In the genomic region with DNA sequence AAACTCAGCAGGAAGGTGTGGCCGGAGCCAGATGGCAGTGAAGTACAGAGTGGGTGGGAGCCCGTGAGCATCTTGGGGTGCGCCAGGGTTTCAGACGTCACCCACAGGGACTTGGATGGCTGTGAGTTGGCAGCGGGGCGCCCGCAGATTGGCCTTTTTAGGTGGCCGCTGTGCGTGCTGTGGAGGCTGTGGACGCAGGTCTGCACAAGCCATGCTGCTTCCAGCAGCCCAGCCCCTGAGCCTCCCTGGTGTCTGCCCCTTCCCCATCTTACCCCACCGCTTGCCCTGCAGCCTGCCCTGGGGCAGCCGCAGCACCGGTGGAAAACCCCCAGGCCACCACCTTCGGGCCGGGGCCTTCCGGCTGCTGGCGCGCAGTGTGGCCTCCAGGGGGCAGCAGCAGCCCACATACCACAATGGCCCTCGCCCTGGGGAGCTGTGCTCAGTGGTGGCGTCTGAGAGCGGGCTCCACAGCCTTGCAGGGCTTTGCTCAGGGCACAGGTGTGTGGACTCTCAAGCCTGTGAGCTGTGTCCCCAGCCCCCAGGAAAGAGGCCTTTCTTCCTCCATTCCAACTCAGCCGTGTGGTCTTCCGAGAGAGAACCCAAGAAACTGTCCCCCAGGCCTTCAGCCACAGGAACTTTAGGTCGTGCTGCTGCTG, we compare ENCODE assay signal across 8 cellular contexts. TPM values are rescaled to one million over a fixed set of nuclear protein-coding genes. Genes with fewer than 3 reads are reported as not detected.
DNase-seq lines count a peak whose midpoint lies in the region; ATAC-seq, FAIRE-seq and TF ChIP-seq lines count a peak whose summit lies in the region.

No MANE protein-coding gene starts in this region.

- H3K4me1 ChIP-seq in naive thymus-derived CD4-positive, alpha-beta T cell (ENCODE audit: control insufficient read depth in 2 of 2, insufficient read depth in 2 of 2, low read length in 2 of 2), result peaks cover 8 to 11% of the 10 kb centered on the region in 2 donors

- H3K9me3 Mint-ChIP-seq in naive thymus-derived CD4-positive, alpha-beta T cell, result no peaks in the 10 kb centered on the region
- no peaks in the 10 kb centered on the region for H3K9me3 Mint-ChIP-seq in stimulated activated effector memory CD8-positive, alpha-beta T cell treated with anti-CD3 and anti-CD28 coated beads, Interleukin-12 subunit alpha, Interleukin-12 subunit beta, amount 100 ng/mL, for 72 hours

- no peak overlapping the region for H3K4me3 ChIP-seq in naive thymus-derived CD4-positive, alpha-beta T cell (ENCODE audit: low read length)

- peak; percentile 98 for TF ChIP-seq CTCF in GM12874 (IDR thresholded peaks at IDR 0.05; ENCODE audit: insufficient read depth, low read depth, low read length)

- peak; percentile 95 for FAIRE-seq in HTR-8/SVneo (lab: Jason Lieb, UNC)

- peak overlapping the region in 1 of 10 donors; percentile 5 for H3K4me3 Mint-ChIP-seq in naive thymus-derived CD4-positive, alpha-beta T cell
- H3K4me3 Mint-ChIP-seq in stimulated activated effector memory CD8-positive, alpha-beta T cell treated with anti-CD3 and anti-CD28 coated beads, Interleukin-12 subunit alpha, Interleukin-12 subunit beta, amount 100 ng/mL, for 72 hours, result peak overlapping the region; percentile 9

- peak; percentile 85 for DNase-seq in HTR-8/SVneo (ENCODE audit: insufficient read length, low spot score)
- DNase-seq in OCI-M1 (lab: John Stamatoyannopoulos, UW), result peak; percentile 80
- DNase-seq in activated T-cell treated with anti-CD3 and anti-CD28 coated beads for 1 hour (ENCODE audit: low read depth), result peak; percentile 83
- peak; percentile 72 to 91 (median 86) for DNase-seq in naive thymus-derived CD4-positive, alpha-beta T cell
- DNase-seq in stimulated activated effector memory CD8-positive, alpha-beta T cell treated with anti-CD3 and anti-CD28 coated beads, Interleukin-12 subunit alpha, Interleukin-12 subunit beta, amount 100 ng/mL, for 72 hours (ENCODE audit: low spot score in 2 of 2), result peak; percentile 93 to 94

- peaks cover 4 to 16% (median 5%) of the 10 kb centered on the region in 7 donors for H3K4me1 Mint-ChIP-seq in naive thymus-derived CD4-positive, alpha-beta T cell
- peaks cover 22% of the 10 kb centered on the region for H3K4me1 Mint-ChIP-seq in stimulated activated effector memory CD8-positive, alpha-beta T cell treated with anti-CD3 and anti-CD28 coated beads, Interleukin-12 subunit alpha, Interleukin-12 subunit beta, amount 100 ng/mL, for 72 hours

- POLR2A ChIA-PET in naive thymus-derived CD4-positive, alpha-beta T cell (lab: Charles Lee), result interaction anchor here (0.7 to 1.0 kb wide), 2 partner anchors 28 to 543 kb away, joined by 3 read pairs; no protein-coding TSS in a partner anchor

- intact Hi-C loops in naive thymus-derived CD4-positive, alpha-beta T cell (cut with micrococcal nuclease), result loop anchor here (1.0 to 10.0 kb wide), 6 partner anchors 118 to 675 kb away; partner anchors contain the start of gene RPTOR (in 1 of the 2)

- H3K27ac ChIP-seq in naive thymus-derived CD4-positive, alpha-beta T cell (ENCODE audit: low read depth, low read length), result no peak overlapping the region

- H3K27ac Mint-ChIP-seq in naive thymus-derived CD4-positive, alpha-beta T cell, result peak overlapping the region in 1 of 9 donors; percentile 11
- H3K27ac Mint-ChIP-seq in stimulated activated effector memory CD8-positive, alpha-beta T cell treated with anti-CD3 and anti-CD28 coated beads, Interleukin-12 subunit alpha, Interleukin-12 subunit beta, amount 100 ng/mL, for 72 hours, result peak overlapping the region; percentile 43

- H3K27me3 ChIP-seq in naive thymus-derived CD4-positive, alpha-beta T cell (ENCODE audit: control insufficient read depth in 2 of 2, insufficient read depth in 2 of 2, low read length in 2 of 2), result no peaks in the 10 kb centered on the region

- no peaks in the 10 kb centered on the region for H3K27me3 Mint-ChIP-seq in naive thymus-derived CD4-positive, alpha-beta T cell

- ATAC-seq in esophagus mucosa (peak; percentile 82), HG03095 (IDR thresholded peaks at IDR 0.05; ENCODE audit: unreplicated experiment) (no peak)
- ATAC-seq in naive thymus-derived CD4-positive, alpha-beta T cell, result peak; percentile 99
- ATAC-seq in stimulated activated effector memory CD8-positive, alpha-beta T cell treated with anti-CD3 and anti-CD28 coated beads, Interleukin-12 subunit alpha, Interleukin-12 subunit beta, amount 100 ng/mL, for 72 hours, result peak; percentile 94

- H3K36me3 ChIP-seq in naive thymus-derived CD4-positive, alpha-beta T cell (ENCODE audit: control insufficient read depth in 2 of 3, insufficient read depth in 3 of 3, low read length in 3 of 3), result no peaks in the 10 kb centered on the region

- H3K9me3 ChIP-seq in naive thymus-derived CD4-positive, alpha-beta T cell (ENCODE audit: control insufficient read depth in 2 of 3, low read length in 3 of 3), result no peaks in the 10 kb centered on the region

- H3K36me3 Mint-ChIP-seq in naive thymus-derived CD4-positive, alpha-beta T cell, result no peaks in the 10 kb centered on the region
- no peaks in the 10 kb centered on the region for H3K36me3 Mint-ChIP-seq in stimulated activated effector memory CD8-positive, alpha-beta T cell treated with anti-CD3 and anti-CD28 coated beads, Interleukin-12 subunit alpha, Interleukin-12 subunit beta, amount 100 ng/mL, for 72 hours

- CTCF ChIA-PET in naive thymus-derived CD4-positive, alpha-beta T cell (lab: Charles Lee), result interaction anchor here (0.6 to 4.0 kb wide), 18 partner anchors 12 to 676 kb away, joined by 3 to 26 read pairs (median 4); no protein-coding TSS in a partner anchor

RNA-seq across cellular contexts. Expression of gene ENDOV, which starts 11.8 kb away (rescaled TPM):
- total RNA-seq in esophagus mucosa, result 12.9 TPM
- total RNA-seq in naive thymus-derived CD4-positive, alpha-beta T cell, result 10 to 100 TPM; 20.3 to 26.5 (median 21.7) TPM
- polyA plus RNA-seq in naive thymus-derived CD4-positive, alpha-beta T cell, result 1 to 10 TPM; 7.5 to 8.7 TPM

RNA-seq across cellular contexts. Expression of gene NPTX1, which starts 49.6 kb away (rescaled TPM):
- total RNA-seq in esophagus mucosa, result not detected
- 10 to 100 TPM in 1 of 5 experiments, under 1 TPM in 3, not detected in 1; 0.11 to 98.0 (median 0.35) TPM for total RNA-seq in naive thymus-derived CD4-positive, alpha-beta T cell
- not detected for polyA plus RNA-seq in naive thymus-derived CD4-positive, alpha-beta T cell
